ENCODE assay signal across 8 cellular contexts in genomic region chr1:31155216-31155806, GRCh38.
DNase-seq lines count a peak whose midpoint lies in the region; ATAC-seq lines count a peak whose summit lies in the region.

No MANE protein-coding gene starts in this region.

- WGBS in mesendoderm (ENCODE audit: extremely low coverage, insufficient coverage, low lambda C conversion rate), result no CpG with 5 or more reads among the region's 46 CpGs

- H3K56ac ChIP-seq in mesendoderm (ENCODE audit: low read length), result peak overlapping the region; percentile 97

- H2BK15ac ChIP-seq in mesendoderm (replicated peaks; ENCODE audit: low read depth), result no peak overlapping the region

- H3K23ac ChIP-seq in mesendoderm (ENCODE audit: low read length), result no peak overlapping the region

- peak overlapping the region; percentile 97 for H3K18ac ChIP-seq in mesendoderm (ENCODE audit: low read length)

- H3K36me3 ChIP-seq in mesendoderm (ENCODE audit: control insufficient read depth, insufficient read depth, low read length), result no peaks in the 10 kb centered on the region

- ATAC-seq in HG02588 (IDR thresholded peaks at IDR 0.05; ENCODE audit: unreplicated experiment) (peak; percentile 60), GM18870 (IDR thresholded peaks at IDR 0.05; ENCODE audit: unreplicated experiment) (no peak)

- H2BK120ac ChIP-seq in mesendoderm (ENCODE audit: low read depth, low read length), result peak overlapping the region; percentile 32

- H3K4me2 ChIP-seq in mesendoderm (ENCODE audit: low read length), result peak overlapping the region; percentile 92

- H3K79me2 ChIP-seq in mesendoderm (ENCODE audit: control insufficient read depth, insufficient read depth, low read length), result no peaks in the 10 kb centered on the region

- H4K8ac ChIP-seq in mesendoderm (ENCODE audit: low read depth, low read length), result peak overlapping the region; percentile 98

- H2AK5ac ChIP-seq in mesendoderm (ENCODE audit: low read length), result peak overlapping the region; percentile 85

- H3K79me1 ChIP-seq in mesendoderm (ENCODE audit: low read length), result no peaks in the 10 kb centered on the region

- DNase-seq in NCI-H526 treated with DMSO at 0.1 percent for 48 hours (lab: John Stamatoyannopoulos, UW) (peak; percentile 76), mesendoderm (peak; percentile 83)
- peak; percentile 36 to 44 for DNase-seq in activated CD4-positive, alpha-beta T cell treated with anti-CD3 and anti-CD28 coated beads, Interleukin-2, amount 50 U/mL, for 4 hours
- peak; percentile 46 for DNase-seq in effector CD8-positive, alpha-beta T cell (lab: John Stamatoyannopoulos, UW)
- peak; percentile 41 for DNase-seq in stimulated activated CD8-positive, alpha-beta memory T cell treated with anti-CD3 and anti-CD28 coated beads, Interleukin-15, amount 100 ng/mL, for 24 hours (ENCODE audit: low read depth)

- H3K4ac ChIP-seq in mesendoderm (ENCODE audit: low read depth, low read length), result peak overlapping the region; percentile 94

- H3K4me3 ChIP-seq in GM08714 (ENCODE audit: low read length) (peak overlapping the region; percentile 70), mesendoderm (ENCODE audit: low read length) (peak overlapping the region; percentile 60)

- peak overlapping the region; percentile 90 for H3K27ac ChIP-seq in mesendoderm (ENCODE audit: low read depth, low read length)

- H3K27me3 ChIP-seq in mesendoderm (ENCODE audit: insufficient read depth, low read length, poor library complexity), result no peaks in the 10 kb centered on the region

- peaks cover 1% of the 10 kb centered on the region for H3K4me1 ChIP-seq in mesendoderm (ENCODE audit: control insufficient read depth, low read depth, low read length)

- H4K5ac ChIP-seq in mesendoderm (ENCODE audit: low read length), result no peak overlapping the region

- peak overlapping the region; percentile 97 for H3K9ac ChIP-seq in mesendoderm (ENCODE audit: low read length)

- peak overlapping the region; percentile 70 for H2BK5ac ChIP-seq in mesendoderm (ENCODE audit: low read length)
